Comparison of ENCODE assay signal across 1 cellular context in the genomic region with DNA sequence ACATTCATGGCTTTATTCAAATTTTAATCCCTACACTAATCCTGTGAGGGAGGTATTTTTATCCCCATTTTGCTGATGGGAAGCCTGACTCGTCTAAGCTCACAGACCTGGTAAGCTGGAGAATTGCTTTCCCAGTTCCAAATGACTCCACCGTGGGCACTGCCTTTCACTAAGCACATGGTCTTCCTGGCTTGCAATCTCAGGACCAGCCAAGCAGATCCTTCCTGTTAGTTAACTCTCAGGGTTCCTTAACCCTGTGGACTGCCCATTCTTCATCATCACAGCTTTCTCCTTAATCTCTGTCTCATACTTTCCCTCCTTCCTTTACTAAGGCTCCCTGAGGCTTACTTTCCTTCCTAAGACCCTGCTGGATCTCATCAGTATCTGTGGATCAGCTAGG.
TF ChIP-seq lines count a peak whose summit lies in the region.

No MANE protein-coding gene starts in this region.

TF ChIP-seq in K562, 482 proteins besides CTCF, POLR2A, EP300 and RAD21:
- TF ChIP-seq RFX1 (IDR thresholded peaks at IDR 0.05) (no peak), MCM7 (IDR thresholded peaks at IDR 0.05) (no peak), ZNF408 (CRISPR knock-in tag; IDR thresholded peaks at IDR 0.05; ENCODE audit: low read depth) (no peak)
